Comparison of ENCODE assay signal across 36 cellular contexts in the genomic region with DNA sequence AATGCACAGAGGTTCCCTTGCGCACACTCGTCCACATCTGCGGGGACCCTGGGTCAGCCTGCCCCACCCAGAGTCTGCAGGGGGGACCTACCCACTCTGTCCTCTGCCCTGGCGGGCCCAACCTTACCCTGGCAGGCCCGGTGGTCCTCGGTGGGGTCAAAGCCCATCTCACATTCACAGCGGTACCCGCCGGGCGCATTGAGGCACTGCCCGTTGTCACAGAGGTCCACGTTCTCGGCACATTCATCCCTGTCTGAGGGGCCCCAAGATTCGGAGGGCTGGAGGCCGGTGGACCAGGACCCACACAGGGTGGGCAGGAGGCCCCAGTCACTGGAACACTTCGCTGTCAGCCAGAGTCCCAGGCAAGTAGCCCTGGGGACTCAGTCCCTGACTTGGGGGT. TPM values are rescaled to one million over a fixed set of nuclear protein-coding genes. Genes with fewer than 3 reads are reported as not detected.
"Had no signal": no experiment of that assay in that cellular context is flagged by ENCODE, and none has a peak within 500 bp of the region (broad histone marks: within the 10 kb centered on the region; RNA-seq: fewer than 3 reads in every experiment).

No MANE protein-coding gene starts in this region.

- H3K4me1 ChIP-seq: ascending aorta, breast epithelium, colonic mucosa, esophagus squamous epithelium, gastroesophageal sphincter had no signal

- H3K27me3 ChIP-seq: ascending aorta, breast epithelium, cardiac muscle cell, colonic mucosa had no signal

- H3K27ac ChIP-seq: ascending aorta, breast epithelium, cardiac muscle cell, colonic mucosa, epithelial cell of prostate, esophagus squamous epithelium, gastroesophageal sphincter, WERI-Rb-1 had no signal

- H3K9me3 ChIP-seq: ascending aorta, breast epithelium, colonic mucosa, esophagus squamous epithelium, gastroesophageal sphincter had no signal

- H3K9me3 Mint-ChIP-seq: activated B cell treated with CpG ODN at 0.5 μM for 24 hours; activated CD8-positive, alpha-beta T cell treated with anti-CD3 and anti-CD28 coated beads for 36 hours; activated naive CD4-positive, alpha-beta T cell treated with anti-CD3 and anti-CD28 coated beads, Interleukin-2, amount 10 ng/mL, durations not matched to agents 7 days and 5 days; activated naive CD4-positive, alpha-beta T cell treated with anti-CD3 and anti-CD28 coated beads, Interleukin-2, amount 50 U/mL, for 72 hours; activated naive CD8-positive, alpha-beta T cell treated with anti-CD3 and anti-CD28 coated beads, Interleukin-2, amount 10 ng/mL, durations not matched to agents 7 days and 5 days; activated T-cell treated with anti-CD3 and anti-CD28 coated beads, Interleukin-2, amount 50 U/mL, for 4 hours; activated T-helper 17 cell treated with anti-CD3 and anti-CD28 coated beads, Interleukin-2, amount 50 U/mL, for 72 hours; brain; T-helper 2 cell treated with Interferon-gamma antibody and Interleukin-4, amounts not matched to agents 5 μg/mL and 100 μg/mL, for 36 hours had no signal

- DNase-seq: activated B cell treated with CpG ODN at 0.5 μM for 24 hours; activated CD4-positive, alpha-beta T cell treated with anti-CD3 and anti-CD28 coated beads for 48 hours; activated CD4-positive, alpha-beta T cell treated with anti-CD3 and anti-CD28 coated beads, Interleukin-2, amount 50 U/mL, for 1 hour; activated CD4-positive, alpha-beta T cell treated with anti-CD3 and anti-CD28 coated beads, Interleukin-2, amount 50 U/mL, for 48 hours; activated CD8-positive, alpha-beta memory T cell treated with anti-CD3 and anti-CD28 coated beads for 24 hours; activated CD8-positive, alpha-beta T cell treated with anti-CD3 and anti-CD28 coated beads for 36 hours; activated gamma-delta T cell; activated naive CD4-positive, alpha-beta T cell; activated naive CD4-positive, alpha-beta T cell treated with anti-CD3 and anti-CD28 coated beads, Interleukin-2, amount 10 ng/mL, durations not matched to agents 7 days and 5 days; activated naive CD8-positive, alpha-beta T cell treated with anti-CD3 and anti-CD28 coated beads, Interleukin-2, amount 10 ng/mL, durations not matched to agents 7 days and 5 days; activated T-cell treated with anti-CD3 and anti-CD28 coated beads, Interleukin-2, amount 50 U/mL, for 4 hours; central memory CD4-positive, alpha-beta T cell; cerebellar nuclear complex; colonic mucosa; effector CD8-positive, alpha-beta T cell; esophagus squamous epithelium; foreskin melanocyte; T-helper 1 cell; T-helper 17 cell; T1000; WERI-Rb-1 had no signal

- H3K36me3 ChIP-seq: ascending aorta, breast epithelium, cardiac muscle cell, colonic mucosa, esophagus squamous epithelium, gastroesophageal sphincter had no signal

- H3K4me3 ChIP-seq: ascending aorta, breast epithelium, cardiac muscle cell, colonic mucosa, esophagus squamous epithelium, gastroesophageal sphincter had no signal

- H3K27ac Mint-ChIP-seq: activated B cell treated with CpG ODN at 0.5 μM for 24 hours; activated CD8-positive, alpha-beta T cell treated with anti-CD3 and anti-CD28 coated beads for 36 hours; activated naive CD4-positive, alpha-beta T cell treated with anti-CD3 and anti-CD28 coated beads, Interleukin-2, amount 10 ng/mL, durations not matched to agents 7 days and 5 days; activated naive CD4-positive, alpha-beta T cell treated with anti-CD3 and anti-CD28 coated beads, Interleukin-2, amount 50 U/mL, for 72 hours; activated naive CD8-positive, alpha-beta T cell treated with anti-CD3 and anti-CD28 coated beads, Interleukin-2, amount 10 ng/mL, durations not matched to agents 7 days and 5 days; activated T-helper 17 cell treated with anti-CD3 and anti-CD28 coated beads, Interleukin-2, amount 50 U/mL, for 72 hours; brain; T-helper 17 cell; T-helper 2 cell treated with Interferon-gamma antibody and Interleukin-4, amounts not matched to agents 5 μg/mL and 100 μg/mL, for 36 hours had no signal

- ATAC-seq: activated CD4-positive, CD25-positive, alpha-beta regulatory T cell treated with anti-CD3 and anti-CD28 coated beads, Interleukin-2, amount 50 U/mL, for 24 hours; activated CD8-positive, alpha-beta T cell treated with anti-CD3 and anti-CD28 coated beads for 36 hours; activated naive CD4-positive, alpha-beta T cell treated with anti-CD3 and anti-CD28 coated beads, Interleukin-2, amount 50 U/mL, for 72 hours; activated T-cell treated with anti-CD3 and anti-CD28 coated beads, Interleukin-2, amount 50 U/mL, for 4 hours; activated T-helper 17 cell treated with anti-CD3 and anti-CD28 coated beads, Interleukin-2, amount 50 U/mL, for 72 hours; gastroesophageal sphincter; T-helper 17 cell had no signal

- H3K4me3 Mint-ChIP-seq: activated B cell treated with CpG ODN at 0.5 μM for 24 hours; activated CD8-positive, alpha-beta T cell treated with anti-CD3 and anti-CD28 coated beads for 36 hours; activated naive CD4-positive, alpha-beta T cell treated with anti-CD3 and anti-CD28 coated beads, Interleukin-2, amount 10 ng/mL, durations not matched to agents 7 days and 5 days; activated naive CD8-positive, alpha-beta T cell treated with anti-CD3 and anti-CD28 coated beads, Interleukin-2, amount 10 ng/mL, durations not matched to agents 7 days and 5 days; activated T-cell treated with anti-CD3 and anti-CD28 coated beads, Interleukin-2, amount 50 U/mL, for 4 hours; activated T-helper 17 cell treated with anti-CD3 and anti-CD28 coated beads, Interleukin-2, amount 50 U/mL, for 72 hours; brain; T-helper 17 cell; T-helper 2 cell treated with Interferon-gamma antibody and Interleukin-4, amounts not matched to agents 5 μg/mL and 100 μg/mL, for 36 hours had no signal

- H3K4me1 Mint-ChIP-seq: activated B cell treated with CpG ODN at 0.5 μM for 24 hours; activated naive CD4-positive, alpha-beta T cell treated with anti-CD3 and anti-CD28 coated beads, Interleukin-2, amount 10 ng/mL, durations not matched to agents 7 days and 5 days; activated naive CD8-positive, alpha-beta T cell treated with anti-CD3 and anti-CD28 coated beads, Interleukin-2, amount 10 ng/mL, durations not matched to agents 7 days and 5 days; activated T-helper 17 cell treated with anti-CD3 and anti-CD28 coated beads, Interleukin-2, amount 50 U/mL, for 72 hours; brain had no signal

- H3K27me3 Mint-ChIP-seq: activated T-helper 17 cell treated with anti-CD3 and anti-CD28 coated beads, Interleukin-2, amount 50 U/mL, for 72 hours; brain; T-helper 17 cell had no signal

RNA-seq across cellular contexts. Expression of gene FBN3, which starts 38.5 kb away (rescaled TPM):
- total RNA-seq: activated B cell treated with CpG ODN at 0.5 μM for 24 hours, ascending aorta, dermis microvascular lymphatic vessel endothelial cell, endothelial cell of umbilical vein, fibroblast of villous mesenchyme, glomerular endothelial cell, T-helper 17 cell had no signal

RNA-seq across cellular contexts. Expression of gene CCL25, which starts 58.4 kb away (rescaled TPM):
- total RNA-seq: activated B cell treated with CpG ODN at 0.5 μM for 24 hours; activated T-cell treated with anti-CD3 and anti-CD28 coated beads, Interleukin-2, amount 50 U/mL, for 4 hours; ascending aorta; breast epithelium; cardiac muscle cell; colonic mucosa; dermis microvascular lymphatic vessel endothelial cell; endothelial cell of umbilical vein; esophagus squamous epithelium; fibroblast of lung; fibroblast of villous mesenchyme; gastroesophageal sphincter; glomerular endothelial cell; T-helper 17 cell had no signal
